Comparison of ENCODE assay signal across 1 cellular context in genomic region chr5:51494821-51495220, GRCh38.
TF ChIP-seq lines count a peak whose summit lies in the region.

No MANE protein-coding gene starts in this region.

TF ChIP-seq in GM23338, 12 proteins besides CTCF, POLR2A, EP300 and RAD21 (continued from another document):
- no peak for TF ChIP-seq ZNF462 (CRISPR knock-in tag; IDR thresholded peaks at IDR 0.05)
- TF ChIP-seq STAT1 (IDR thresholded peaks at IDR 0.05; ENCODE audit: unreplicated experiment): no peak
- no peak for TF ChIP-seq REST (IDR thresholded peaks at IDR 0.05; ENCODE audit: unreplicated experiment)
- no peak for TF ChIP-seq JUNB (IDR thresholded peaks at IDR 0.05; ENCODE audit: unreplicated experiment)
- no peak for TF ChIP-seq ZNF114 (CRISPR knock-in tag; IDR thresholded peaks at IDR 0.05)
- no peak for TF ChIP-seq NANOG (IDR thresholded peaks at IDR 0.05; ENCODE audit: borderline replicate concordance)
TF ChIP-seq in GM23338: peak in this region for 0.
